In the genomic region with DNA sequence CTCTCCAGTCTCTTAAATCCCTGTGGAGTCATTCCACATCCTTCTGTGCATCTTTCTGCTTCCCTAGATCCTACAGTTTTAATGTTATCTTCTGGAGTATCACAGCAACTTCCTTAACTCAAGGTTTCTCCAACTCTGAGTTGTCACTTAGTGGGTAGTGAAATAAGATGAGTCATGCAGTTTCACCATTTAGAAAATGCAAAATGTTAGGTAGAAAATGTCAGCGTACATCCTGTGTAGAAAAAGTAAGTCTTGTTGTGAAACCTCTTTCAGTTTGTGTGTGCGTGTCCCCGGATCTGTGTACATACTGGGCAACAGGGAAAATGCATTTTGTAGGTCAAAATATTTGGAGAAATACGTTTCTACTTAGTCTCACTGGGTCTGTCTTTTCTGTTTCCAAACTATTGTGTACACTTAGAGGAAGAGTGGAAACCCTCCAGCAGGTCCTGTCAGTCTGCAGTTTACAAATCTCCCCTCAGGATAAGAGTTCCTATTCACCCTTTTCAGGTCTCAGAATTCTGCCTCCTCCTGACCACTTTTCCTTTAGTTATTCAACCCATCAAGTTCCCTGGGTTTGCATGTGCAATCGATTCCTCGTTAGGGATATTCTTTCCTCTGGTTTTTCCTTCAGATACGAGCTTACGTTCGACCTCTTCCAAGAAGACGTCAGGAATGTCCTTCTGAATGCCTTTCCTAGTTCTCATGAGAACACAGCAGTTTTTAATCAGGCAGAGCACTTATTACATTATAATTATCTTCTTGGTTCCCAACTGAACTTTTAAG, we compare ENCODE assay signal across 8 cellular contexts.
DNase-seq lines count a peak whose midpoint lies in the region; ATAC-seq, FAIRE-seq and TF ChIP-seq lines count a peak whose summit lies in the region.

No MANE protein-coding gene starts in this region.

- WGBS in testis, 2 donors: 14 to 24% methylated on average over 10 of the region's 10 CpGs

- peak overlapping the region; percentile 49 for H3K4me3 ChIP-seq in bronchial epithelial cell (ENCODE audit: low read depth, low read length)
- H3K4me3 ChIP-seq in testis: peak overlapping the region in 1 of 2 donors; percentile 10

- H3K9me3 ChIP-seq in testis: no peaks in the 10 kb centered on the region

- intact Hi-C loops in testis (cut with DNase I; ENCODE audit: low total_unique reads): no loop called here

- TF ChIP-seq POLR2A in testis (IDR thresholded peaks at IDR 0.05): no peak

- ATAC-seq in GM18861 (IDR thresholded peaks at IDR 0.05; ENCODE audit: unreplicated experiment) (peak; percentile 92), HG03039 (IDR thresholded peaks at IDR 0.05; ENCODE audit: unreplicated experiment) (peak; percentile 88)

- peaks cover 41% of the 10 kb centered on the region for H3K4me1 ChIP-seq in testis

- TF ChIP-seq CTCF in bronchial epithelial cell (IDR thresholded peaks at IDR 0.05; ENCODE audit: insufficient read depth, low read length, severe bottlenecking): no peak
- TF ChIP-seq CTCF in testis (IDR thresholded peaks at IDR 0.05): no peak

- FAIRE-seq in bronchial epithelial cell (lab: Jason Lieb, UNC): no peak

- DNase-seq in AG20443 (ENCODE audit: low spot score) (peak; percentile 55), OCI-M1 (lab: John Stamatoyannopoulos, UW) (peak; percentile 96), bronchial epithelial cell (ENCODE audit: low read depth) (peak; percentile 96), testis (no peak), NCI-H1694 treated with DMSO at 0.1 percent for 48 hours (lab: John Stamatoyannopoulos, UW) (no peak)

- H3K36me3 ChIP-seq in bronchial epithelial cell (ENCODE audit: control insufficient read depth, insufficient read depth, low read length): no peaks in the 10 kb centered on the region
- H3K36me3 ChIP-seq in testis (ENCODE audit: low read depth, missing control alignments): no peaks in the 10 kb centered on the region

- H3K27me3 ChIP-seq in bronchial epithelial cell (ENCODE audit: control insufficient read depth, insufficient read depth, low read length): no peaks in the 10 kb centered on the region
- H3K27me3 ChIP-seq in layer of hippocampus (ENCODE audit: control insufficient read depth, insufficient read depth, low read length): no peaks in the 10 kb centered on the region
- no peaks in the 10 kb centered on the region for H3K27me3 ChIP-seq in testis

- peak overlapping the region; percentile 83 for H3K27ac ChIP-seq in layer of hippocampus (ENCODE audit: low read depth, low read length)
- H3K27ac ChIP-seq in testis: peak overlapping the region; percentile 77 to 85

Comparison
In these comparisons a context has a peak if more than half of its experiments do, and no peak if none do; other contexts are left out.
1. DNase-seq: peak in AG20443 (single experiment), OCI-M1 (single experiment) and bronchial epithelial cell (single experiment); none in testis (single experiment) and NCI-H1694 treated with DMSO at 0.1 percent for 48 hours (single experiment).